In the genomic region with DNA sequence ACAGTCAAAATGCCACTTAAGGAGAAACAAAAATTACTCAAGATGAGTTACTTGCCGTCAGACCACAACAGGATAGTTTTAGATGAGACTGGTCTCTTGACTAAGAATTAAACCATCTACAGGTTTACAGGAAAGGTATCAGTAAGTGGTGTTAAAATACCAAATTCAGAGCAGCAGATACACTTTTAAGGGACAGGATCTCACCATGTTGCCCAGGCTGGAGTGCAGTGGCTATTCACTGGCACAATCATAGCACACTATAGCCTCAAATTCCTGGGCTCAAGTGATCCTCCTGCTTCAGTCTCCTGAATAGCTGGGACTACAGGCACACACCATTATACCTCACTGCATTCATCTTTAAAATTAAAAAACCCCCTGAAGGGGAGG, we compare ENCODE assay signal across 1 cellular context.
TF ChIP-seq lines count a peak whose summit lies in the region.

No MANE protein-coding gene starts in this region.

TF ChIP-seq in IMR-90, 13 proteins besides CTCF, POLR2A, EP300 and RAD21:
- TF ChIP-seq NFE2L2 (IDR thresholded peaks at IDR 0.05; ENCODE audit: low read depth, low read length) (no peak), MAZ (IDR thresholded peaks at IDR 0.05; ENCODE audit: borderline replicate concordance, low read depth, low read length) (no peak), SMC3 (IDR thresholded peaks at IDR 0.05; ENCODE audit: low read depth, low read length) (no peak), FOS (IDR thresholded peaks at IDR 0.05; ENCODE audit: low read depth, low read length) (no peak)
